ENCODE assay signal across 11 cellular contexts in the genomic region with DNA sequence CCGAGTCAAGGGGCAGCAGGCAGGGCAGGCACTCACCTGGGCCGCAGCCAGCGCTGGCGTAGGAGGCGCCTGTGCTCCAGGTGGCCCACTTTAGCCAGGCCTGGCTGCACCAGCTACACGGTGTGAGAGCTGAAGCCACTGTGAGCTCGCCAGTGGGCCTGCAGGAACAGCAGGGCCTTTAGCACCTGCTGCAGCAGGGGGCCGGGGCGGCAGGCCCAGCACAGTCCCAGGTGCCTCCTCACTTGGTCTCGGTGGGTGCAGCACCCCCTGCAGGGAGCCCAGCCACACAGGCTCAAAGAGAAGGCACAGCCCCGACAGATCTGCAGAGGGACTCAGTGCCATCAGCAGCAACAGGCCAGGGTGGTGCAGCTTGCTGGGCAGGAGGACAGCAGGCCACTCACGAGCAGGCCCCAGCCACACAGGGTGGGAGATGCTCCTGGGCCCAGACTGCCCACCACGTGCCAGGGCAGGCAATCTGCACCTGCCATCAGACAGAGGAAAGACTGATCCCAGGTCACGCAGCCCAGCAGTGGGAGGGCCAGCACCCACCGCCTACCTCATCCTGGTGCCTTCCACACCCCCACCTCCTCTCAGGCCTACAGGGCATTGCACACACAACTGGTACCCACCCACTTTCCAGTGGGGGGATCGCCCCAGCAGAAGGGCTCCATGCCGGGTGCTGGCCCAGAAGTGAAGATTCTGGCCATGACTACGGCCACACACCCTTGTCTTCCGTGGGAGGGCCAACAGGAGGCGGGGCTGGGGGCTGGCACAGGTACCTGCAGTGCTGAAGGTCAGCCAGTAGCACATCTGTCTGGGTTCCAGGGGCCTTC. TPM values are rescaled to one million over a fixed set of nuclear protein-coding genes. Genes with fewer than 3 reads are reported as not detected.
A peak's percentile ranks its signal among the peaks of the same experiment; 100 is the strongest.
DNase-seq lines count a peak whose midpoint lies in the region; ATAC-seq, FAIRE-seq and TF ChIP-seq lines count a peak whose summit lies in the region.
"Had no signal": no experiment of that assay in that cellular context is flagged by ENCODE, and none has a peak within 500 bp of the region (broad histone marks: within the 10 kb centered on the region; RNA-seq: fewer than 3 reads in every experiment).

No MANE protein-coding gene starts in this region.

- H4K20me1 ChIP-seq in GM12878 (ENCODE audit: control insufficient read depth, insufficient read depth): no peaks in the 10 kb centered on the region

- RAD21 ChIA-PET in GM12878 (lab: Charles Lee; ENCODE audit: unreplicated experiment): interaction anchor here (0.9 kb wide), 1 partner anchor 97 kb away, joined by 3 read pairs; no protein-coding TSS in a partner anchor

- peak; percentile 36 for DNase-seq in Right ventricle myocardium superior
- DNase-seq in right atrium auricular region (ENCODE audit: low spot score): no peak
- peak; percentile 11 for DNase-seq in NB4 (ENCODE audit: low read depth)
- DNase-seq in GM12878 (ENCODE audit: low read depth, low spot score): no peak
- peak; percentile 83 to 86 for DNase-seq in thyroid gland
- DNase-seq in NCI-H446 (lab: John Stamatoyannopoulos, UW): no peak
- no peak for DNase-seq in RCC 7860 (ENCODE audit: low spot score)
- DNase-seq: left colon, OCI-M1, psoas muscle had no signal

- H2AFZ ChIP-seq in GM12878 (ENCODE audit: control insufficient read depth, low read depth, low read length): no peak overlapping the region

- H3K9me3 ChIP-seq in right atrium auricular region: no peaks in the 10 kb centered on the region
- no peaks in the 10 kb centered on the region for H3K9me3 ChIP-seq in GM12878 (replicated peaks; ENCODE audit: control insufficient read depth, insufficient read depth, low read length)
- H3K9me3 ChIP-seq in thyroid gland: no peaks in the 10 kb centered on the region
- H3K9me3 ChIP-seq: psoas muscle had no signal

- no peak overlapping the region for H3K27ac ChIP-seq in right atrium auricular region
- H3K27ac ChIP-seq in GM12878 (ENCODE audit: control insufficient read depth, insufficient read depth): no peak overlapping the region
- H3K27ac ChIP-seq in thyroid gland: no peak overlapping the region
- H3K27ac ChIP-seq: psoas muscle had no signal

- whole genome bisulfite sequencing in GM12878 (ENCODE audit: insufficient coverage, insufficient replicate concordance, low lambda C conversion rate, missing lambda C conversion rate): 34% methylated on average over 20 of the region's 20 CpGs
- 33 to 45% methylated on average over 12 to 14 of the region's 20 CpGs for WGBS in thyroid gland, 2 donors

- H3K36me3 ChIP-seq in right atrium auricular region: no peaks in the 10 kb centered on the region
- no peaks in the 10 kb centered on the region for H3K36me3 ChIP-seq in GM12878 (ENCODE audit: control insufficient read depth in 2 of 2, insufficient read depth in 2 of 2, low read length in 1 of 2)
- H3K36me3 ChIP-seq in thyroid gland: no peaks in the 10 kb centered on the region

- POLR2A ChIA-PET in GM12878 (lab: Charles Lee): no interaction called here

- no peak overlapping the region for H3K4me3 ChIP-seq in right atrium auricular region
- no peak overlapping the region for H3K4me3 ChIP-seq in NB4 (ENCODE audit: low read depth, low read length)
- H3K4me3 ChIP-seq in GM12878: no peak overlapping the region
- H3K4me3 ChIP-seq in thyroid gland (replicated peaks in 1 of 3): no peak overlapping the region
- H3K4me3 ChIP-seq: psoas muscle had no signal

- FAIRE-seq in GM12878 (lab: Jason Lieb, UNC) (no peak), RCC 7860 (lab: Jason Lieb, UNC) (no peak)

- SMC1A ChIA-PET in GM12878 (lab: Charles Lee; ENCODE audit: uncharacterized antibody, unreplicated experiment): no interaction called here

- no TSS peak for BruUV-seq in GM12878 (replicated peaks; lab: Mats Ljungman, UMichigan)

- TF ChIP-seq EP300 in GM12878 (IDR thresholded peaks at IDR 0.05; ENCODE audit: borderline replicate concordance in 1 of 2, control insufficient read depth in 1 of 2, low read depth in 2 of 2, low read length in 2 of 2): no peak

- intact Hi-C loops in Right ventricle myocardium superior (cut with DNase I) (no loop called here), GM12878 (cut with micrococcal nuclease; ENCODE audit: unreplicated experiment) (no loop called here), thyroid gland (cut with DNase I) (no loop called here)

- H3K79me2 ChIP-seq in GM12878 (ENCODE audit: control insufficient read depth, insufficient read depth, low read length): no peaks in the 10 kb centered on the region

- in situ Hi-C loops in GM12878 (cut with MboI): no loop called here

- no peak overlapping the region for H3K9ac ChIP-seq in GM12878 (ENCODE audit: control insufficient read depth, insufficient read depth, low read length)

- peak; percentile 26; the same call in 1 of the 2 replicates for TF ChIP-seq RAD21 in GM12878 (IDR thresholded peaks at IDR 0.05; ENCODE audit: insufficient read depth, low read depth, low read length)

- no peak for TF ChIP-seq CTCF in right atrium auricular region (IDR thresholded peaks at IDR 0.05)
- peak; percentile 10 for TF ChIP-seq CTCF in NB4 (IDR thresholded peaks at IDR 0.05; ENCODE audit: low read depth, low read length)
- TF ChIP-seq CTCF in GM12878 (IDR thresholded peaks at IDR 0.05 in 2 of 3, conservative IDR thresholded peaks at IDR 0.05 in 1 of 3; ENCODE audit: control insufficient read depth in 2 of 3, extremely low read depth in 1 of 3, insufficient read depth in 1 of 3, low read depth in 3 of 3, low read length in 3 of 3): peak; percentile 25 to 32 (median 28); a peak in 4 of 6 replicates
- TF ChIP-seq CTCF in thyroid gland (IDR thresholded peaks at IDR 0.05): peak in 1 of 6 experiments; percentile 5

- no peaks in the 10 kb centered on the region for H3K27me3 ChIP-seq in right atrium auricular region
- no peaks in the 10 kb centered on the region; a peak in 1 of 4 replicates for H3K27me3 ChIP-seq in GM12878 (replicated peaks in 1 of 2; ENCODE audit: control insufficient read depth in 2 of 2, insufficient read depth in 2 of 2, low read length in 1 of 2)
- no peaks in the 10 kb centered on the region for H3K27me3 ChIP-seq in thyroid gland

- CTCF ChIA-PET in GM12878 (lab: Yijun Ruan, JAX): interaction anchor here (1.0 kb wide), 1 partner anchor 98 kb away, joined by 3 read pairs; no protein-coding TSS in a partner anchor

- ATAC-seq in Right ventricle myocardium superior (ENCODE audit: poor library complexity) (no peak), GM12878 (peak; percentile 78), GM19035 (IDR thresholded peaks at IDR 0.05; ENCODE audit: unreplicated experiment) (no peak)
- ATAC-seq: left colon had no signal

- no peak overlapping the region for H3K4me2 ChIP-seq in GM12878 (ENCODE audit: control insufficient read depth, insufficient read depth)

- TF ChIP-seq POLR2A in NB4 (IDR thresholded peaks at IDR 0.05; ENCODE audit: extremely low read depth, insufficient read length) (no peak), GM12878 (IDR thresholded peaks at IDR 0.05; ENCODE audit: low read depth, low read length) (no peak), thyroid gland (IDR thresholded peaks at IDR 0.05) (no peak)

- H3K4me1 ChIP-seq in right atrium auricular region (no peaks in the 10 kb centered on the region), GM12878 (ENCODE audit: control insufficient read depth, insufficient read depth, low read length) (no peaks in the 10 kb centered on the region), thyroid gland (peaks cover 0 to 8% of the 10 kb centered on the region in 2 donors)
- H3K4me1 ChIP-seq: psoas muscle had no signal

RNA-seq across cellular contexts. Expression of a gene that starts 15.8 kb away (rescaled TPM):
- total RNA-seq in Right ventricle myocardium superior (3.0 TPM), right atrium auricular region (1 to 10 TPM; 1.3 to 1.4 TPM), GM12878 (2014; rRNA removed) (2.1 and 2.9 TPM in 2 replicates), GM12878 (2014; rRNA removed; fragmentation: Illumina TruSeq; extraction: Trizol) (0.55 and 0.76 TPM in 2 replicates), GM12878 (2021) (19.3 and 22.3 TPM in 2 replicates), thyroid gland (10 to 100 TPM in 3 of 4 donors, 1 to 10 TPM in 1; 4.2 to 16.0 (median 13.0) TPM)
- total RNA-seq in GM12878 (2013; cell fraction: nucleolus; rRNA removed): 37.1 and 46.1 TPM in 2 replicates
- polyA plus RNA-seq in GM12878 (2011; ENCODE audit: low read depth): 35.3 TPM
- polyA plus RNA-seq in GM12878 (2011; rRNA removed) (1.2 and 1.8 TPM in 2 replicates), GM12878 (2014; fragmentation: Illumina TruSeq; extraction: Trizol) (1.3 and 3.2 TPM in 2 replicates), GM12878 (2014; fragmentation: Nextera tagmentation; extraction: Ambion mirVana) (under 1 TPM in 1 of 2 experiments, not detected in 1; 0.05 TPM), GM12878 (2014; rRNA removed) (20.0 and 22.9 TPM in 2 replicates), GM12878 (2016; fragmentation: Nextera tagmentation; extraction: Ambion mirVana) (1 to 10 TPM; 2.3 to 2.6 TPM)
- polyA plus RNA-seq in GM12878 (2011; cell fraction: cytosol; rRNA removed): 2.7 and 3.1 TPM in 2 replicates
- polyA plus RNA-seq in GM12878 (2011; cell fraction: nucleus; rRNA removed): 137 and 211 TPM in 2 replicates
- 22.5 and 43.9 TPM in 2 replicates for polyA plus RNA-seq in GM12878 (2012)
- 2.7 and 11.0 TPM in 2 replicates for polyA minus RNA-seq in GM12878 (2011; rRNA and poly(A)+ RNA removed)
- polyA minus RNA-seq in GM12878 (2011; cell fraction: cytosol; rRNA and poly(A)+ RNA removed): 1.2 and 3.4 TPM in 2 replicates
- polyA minus RNA-seq in GM12878 (2011; cell fraction: nucleus; rRNA and poly(A)+ RNA removed): 17.7 and 29.2 TPM in 2 replicates

RNA-seq across cellular contexts. Expression of a gene that starts 21.4 kb away (rescaled TPM):
- total RNA-seq in Right ventricle myocardium superior: not detected
- not detected for total RNA-seq in right atrium auricular region
- total RNA-seq in GM12878 (2013; cell fraction: nucleolus; rRNA removed): not detected in 2 replicates
- not detected in 2 replicates for total RNA-seq in GM12878 (2014; rRNA removed)
- not detected in 2 replicates for total RNA-seq in GM12878 (2014; rRNA removed; fragmentation: Illumina TruSeq; extraction: Trizol)
- total RNA-seq in GM12878 (2021): not detected in 2 replicates
- not detected for polyA plus RNA-seq in GM12878 (2011; ENCODE audit: low read depth)
- 0.07 TPM in 1 of 2 replicates, not detected in the other for polyA plus RNA-seq in GM12878 (2011; rRNA removed)
- 0.16 and 0.18 TPM in 2 replicates for polyA plus RNA-seq in GM12878 (2011; cell fraction: cytosol; rRNA removed)
- polyA plus RNA-seq in GM12878 (2011; cell fraction: nucleus; rRNA removed): 0.55 and 1.3 TPM in 2 replicates
- not detected in 2 replicates for polyA plus RNA-seq in GM12878 (2012)
- not detected in 2 replicates for polyA plus RNA-seq in GM12878 (2014; fragmentation: Illumina TruSeq; extraction: Trizol)
- not detected for polyA plus RNA-seq in GM12878 (2014; fragmentation: Nextera tagmentation; extraction: Ambion mirVana)
- polyA plus RNA-seq in GM12878 (2014; rRNA removed): not detected in 2 replicates
- not detected for polyA plus RNA-seq in GM12878 (2016; fragmentation: Nextera tagmentation; extraction: Ambion mirVana)
- polyA minus RNA-seq in GM12878 (2011; rRNA and poly(A)+ RNA removed): not detected in 2 replicates
- not detected in 2 replicates for polyA minus RNA-seq in GM12878 (2011; cell fraction: cytosol; rRNA and poly(A)+ RNA removed)
- not detected in 2 replicates for polyA minus RNA-seq in GM12878 (2011; cell fraction: nucleus; rRNA and poly(A)+ RNA removed)
- total RNA-seq in thyroid gland: not detected
- total RNA-seq: left colon, psoas muscle had no signal
- polyA plus RNA-seq: psoas muscle had no signal

RNA-seq across cellular contexts. Expression of a gene that starts 33.2 kb away (rescaled TPM):
- total RNA-seq in Right ventricle myocardium superior: 5.9 TPM
- total RNA-seq in right atrium auricular region: 1 to 10 TPM; 7.2 TPM
- total RNA-seq in GM12878 (2013; cell fraction: nucleolus; rRNA removed): 34.1 and 36.3 TPM in 2 replicates
- 3.7 and 5.9 TPM in 2 replicates for total RNA-seq in GM12878 (2014; rRNA removed)
- total RNA-seq in GM12878 (2014; rRNA removed; fragmentation: Illumina TruSeq; extraction: Trizol): 4.8 and 5.2 TPM in 2 replicates
- total RNA-seq in GM12878 (2021): 24.0 and 25.1 TPM in 2 replicates
- polyA plus RNA-seq in GM12878 (2011; ENCODE audit: low read depth): 9.9 TPM
- 4.1 and 5.3 TPM in 2 replicates for polyA plus RNA-seq in GM12878 (2011; rRNA removed)
- 7.9 and 10.1 TPM in 2 replicates for polyA plus RNA-seq in GM12878 (2011; cell fraction: cytosol; rRNA removed)
- 28.4 and 37.4 TPM in 2 replicates for polyA plus RNA-seq in GM12878 (2011; cell fraction: nucleus; rRNA removed)
- 12.3 and 13.0 TPM in 2 replicates for polyA plus RNA-seq in GM12878 (2012)
- 12.3 and 17.2 TPM in 2 replicates for polyA plus RNA-seq in GM12878 (2014; fragmentation: Illumina TruSeq; extraction: Trizol)
- polyA plus RNA-seq in GM12878 (2014; fragmentation: Nextera tagmentation; extraction: Ambion mirVana): under 1 TPM; 0.85 to 0.86 TPM
- 14.0 and 15.6 TPM in 2 replicates for polyA plus RNA-seq in GM12878 (2014; rRNA removed)
- 10 to 100 TPM; 14.2 to 14.6 TPM for polyA plus RNA-seq in GM12878 (2016; fragmentation: Nextera tagmentation; extraction: Ambion mirVana)
- polyA minus RNA-seq in GM12878 (2011; rRNA and poly(A)+ RNA removed): 8.9 and 19.5 TPM in 2 replicates
- 10.7 and 13.3 TPM in 2 replicates for polyA minus RNA-seq in GM12878 (2011; cell fraction: cytosol; rRNA and poly(A)+ RNA removed)
- 9.4 and 15.2 TPM in 2 replicates for polyA minus RNA-seq in GM12878 (2011; cell fraction: nucleus; rRNA and poly(A)+ RNA removed)
- 10 to 100 TPM in 3 of 4 donors, 1 to 10 TPM in 1; 8.2 to 34.3 (median 13.2) TPM for total RNA-seq in thyroid gland

RNA-seq across cellular contexts. Expression of a gene that starts 34.4 kb away (rescaled TPM):
- total RNA-seq in Right ventricle myocardium superior (570 TPM), right atrium auricular region (100 to 1,000 TPM in 1 of 2 donors, 10 to 100 TPM in 1; 98.4 to 104 TPM), GM12878 (2014; rRNA removed) (not detected in 2 replicates), GM12878 (2014; rRNA removed; fragmentation: Illumina TruSeq; extraction: Trizol) (not detected in 2 replicates), GM12878 (2021) (0.51 and 1.6 TPM in 2 replicates), thyroid gland (10 to 100 TPM; 17.3 to 31.8 (median 23.1) TPM)
- total RNA-seq in GM12878 (2013; cell fraction: nucleolus; rRNA removed): 0.52 TPM in 1 of 2 replicates, not detected in the other
- polyA plus RNA-seq in GM12878 (2011; ENCODE audit: low read depth): not detected
- polyA plus RNA-seq in GM12878 (2011; rRNA removed) (0.12 and 0.20 TPM in 2 replicates), GM12878 (2014; fragmentation: Illumina TruSeq; extraction: Trizol) (0.13 and 0.16 TPM in 2 replicates), GM12878 (2014; fragmentation: Nextera tagmentation; extraction: Ambion mirVana) (not detected), GM12878 (2014; rRNA removed) (0.09 TPM in 1 of 2 replicates, not detected in the other), GM12878 (2016; fragmentation: Nextera tagmentation; extraction: Ambion mirVana) (under 1 TPM; 0.52 TPM)
- polyA plus RNA-seq in GM12878 (2011; cell fraction: cytosol; rRNA removed): 0.15 and 0.28 TPM in 2 replicates
- polyA plus RNA-seq in GM12878 (2011; cell fraction: nucleus; rRNA removed): 0.60 and 1.5 TPM in 2 replicates
- polyA plus RNA-seq in GM12878 (2012): 0.10 and 0.20 TPM in 2 replicates
- not detected in 2 replicates for polyA minus RNA-seq in GM12878 (2011; rRNA and poly(A)+ RNA removed)
- polyA minus RNA-seq in GM12878 (2011; cell fraction: cytosol; rRNA and poly(A)+ RNA removed): 0.80 TPM in 1 of 2 replicates, not detected in the other
- 0.36 and 0.77 TPM in 2 replicates for polyA minus RNA-seq in GM12878 (2011; cell fraction: nucleus; rRNA and poly(A)+ RNA removed)

RNA-seq across cellular contexts. Expression of a gene that starts 42.8 kb away (rescaled TPM):
- total RNA-seq in Right ventricle myocardium superior (5.2 TPM), right atrium auricular region (10 to 100 TPM in 1 of 2 donors, 1 to 10 TPM in 1; 8.9 to 13.6 TPM), GM12878 (2014; rRNA removed) (6.0 and 6.9 TPM in 2 replicates), GM12878 (2014; rRNA removed; fragmentation: Illumina TruSeq; extraction: Trizol) (7.4 and 10.9 TPM in 2 replicates), GM12878 (2021) (6.8 and 7.4 TPM in 2 replicates), thyroid gland (10 to 100 TPM in 2 of 4 donors, 1 to 10 TPM in 2; 8.2 to 21.5 (median 14.1) TPM)
- total RNA-seq in GM12878 (2013; cell fraction: nucleolus; rRNA removed): 7.8 and 11.3 TPM in 2 replicates
- 4.2 TPM for polyA plus RNA-seq in GM12878 (2011; ENCODE audit: low read depth)
- polyA plus RNA-seq in GM12878 (2011; rRNA removed) (4.0 and 5.1 TPM in 2 replicates), GM12878 (2014; fragmentation: Illumina TruSeq; extraction: Trizol) (2.8 and 8.2 TPM in 2 replicates), GM12878 (2014; fragmentation: Nextera tagmentation; extraction: Ambion mirVana) (1 to 10 TPM in 1 of 2 experiments, under 1 TPM in 1; 0.69 to 3.3 TPM), GM12878 (2014; rRNA removed) (7.7 and 11.2 TPM in 2 replicates), GM12878 (2016; fragmentation: Nextera tagmentation; extraction: Ambion mirVana) (10 to 100 TPM; 10.1 to 11.9 TPM)
- 8.5 and 11.6 TPM in 2 replicates for polyA plus RNA-seq in GM12878 (2011; cell fraction: cytosol; rRNA removed)
- 25.4 and 28.5 TPM in 2 replicates for polyA plus RNA-seq in GM12878 (2011; cell fraction: nucleus; rRNA removed)
- 11.8 and 13.9 TPM in 2 replicates for polyA plus RNA-seq in GM12878 (2012)
- 6.6 and 7.2 TPM in 2 replicates for polyA minus RNA-seq in GM12878 (2011; rRNA and poly(A)+ RNA removed)
- 10.7 and 14.1 TPM in 2 replicates for polyA minus RNA-seq in GM12878 (2011; cell fraction: cytosol; rRNA and poly(A)+ RNA removed)
- 7.6 and 9.2 TPM in 2 replicates for polyA minus RNA-seq in GM12878 (2011; cell fraction: nucleus; rRNA and poly(A)+ RNA removed)

Comparison
In these comparisons a context has a peak if more than half of its experiments do, and no peak if none do; other contexts are left out.
1. DNase-seq: peak in Right ventricle myocardium superior (single experiment), NB4 (single experiment) and thyroid gland (2 of 2); none in right atrium auricular region (single experiment), GM12878 (single experiment), NCI-H446 (0 of 2) and RCC 7860 (single experiment).
2. CTCF ChIP-seq: peak in NB4 (single experiment) and GM12878 (3 of 3); none in right atrium auricular region (0 of 2).